ENCODE assay signal across 16 cellular contexts in the genomic region with DNA sequence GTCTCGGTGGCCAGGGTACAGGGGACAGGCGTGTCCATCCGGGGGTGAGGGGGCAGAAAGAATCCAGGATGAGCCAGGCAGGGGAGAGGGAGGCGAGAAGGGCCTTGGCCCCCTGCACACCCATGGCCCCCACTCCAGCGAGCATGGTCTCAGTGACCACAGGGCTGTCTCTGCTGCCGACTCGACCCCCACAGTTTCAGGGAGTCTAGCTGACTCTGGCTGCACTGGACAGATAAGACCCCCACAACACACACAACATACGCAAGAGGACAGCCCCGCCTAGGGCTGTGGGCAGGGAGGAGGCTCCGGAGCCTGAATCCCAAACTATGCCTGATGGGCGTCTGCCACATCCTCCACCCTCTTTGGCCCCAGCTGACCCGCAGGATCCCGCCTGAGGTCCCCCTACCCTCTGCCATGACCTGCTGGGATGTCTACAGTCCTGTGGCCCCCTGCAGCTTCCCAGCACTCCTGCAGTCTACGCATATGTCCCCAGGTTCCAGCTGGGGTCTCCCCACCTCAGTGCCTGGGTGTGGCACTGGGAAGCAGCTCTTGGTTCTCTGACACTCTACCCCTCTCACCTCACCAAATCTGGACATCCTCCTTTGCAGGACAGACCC.
"Had no signal": no experiment of that assay in that cellular context is flagged by ENCODE, and none has a peak within 500 bp of the region (broad histone marks: within the 10 kb centered on the region; RNA-seq: fewer than 3 reads in every experiment).

No MANE protein-coding gene starts in this region.

- H3K9me3 ChIP-seq: gastrocnemius medialis, left lung, neutrophil, sigmoid colon, testis, transverse colon had no signal

- H3K4me3 ChIP-seq: gastrocnemius medialis, left lung, sigmoid colon, skin epidermis, testis, transverse colon had no signal

- H3K27ac Mint-ChIP-seq: naive B cell; nephron; stimulated activated naive B cell treated with anti-CD40 and anti-IgM and Interleukin-4, amounts not matched to agents 10 μg/mL and 1 μg/mL and 100 μg/mL, for 72 hours had no signal

- ATAC-seq: gastrocnemius medialis; stimulated activated naive B cell treated with anti-CD40 and anti-IgM and Interleukin-4, amounts not matched to agents 10 μg/mL and 1 μg/mL and 100 μg/mL, for 72 hours had no signal

- H3K4me3 Mint-ChIP-seq: naive B cell; nephron; stimulated activated naive B cell treated with anti-CD40 and anti-IgM and Interleukin-4, amounts not matched to agents 10 μg/mL and 1 μg/mL and 100 μg/mL, for 72 hours; stimulated activated naive CD8-positive, alpha-beta T cell treated with anti-CD3 and anti-CD28 coated beads, Interleukin-15, amount 100 ng/mL, for 72 hours had no signal

- H3K36me3 ChIP-seq: left lung, neutrophil, transverse colon had no signal

- DNase-seq: effector memory CD4-positive, alpha-beta T cell; gastrocnemius medialis; islet precursor cell; mesendoderm; naive B cell; sigmoid colon; stimulated activated CD4-positive, alpha-beta T cell treated with anti-CD3 and anti-CD28 coated beads, Interleukin-2, amount 100 ng/mL, for 24 hours; stimulated activated CD4-positive, alpha-beta T cell treated with anti-CD3 and anti-CD28 coated beads, Interleukin-4, amount 100 ng/mL, for 4 hours; stimulated activated naive B cell treated with anti-CD40 and anti-IgM and Interleukin-4, amounts not matched to agents 10 μg/mL and 1 μg/mL and 100 μg/mL, for 72 hours; stimulated activated naive CD8-positive, alpha-beta T cell treated with anti-CD3 and anti-CD28 coated beads, Interleukin-15, amount 100 ng/mL, for 72 hours; testis; transverse colon had no signal

- H3K27me3 ChIP-seq: gastrocnemius medialis, left lung, neutrophil, sigmoid colon, testis, transverse colon had no signal

- H3K9me3 Mint-ChIP-seq: naive B cell; nephron; stimulated activated naive B cell treated with anti-CD40 and anti-IgM and Interleukin-4, amounts not matched to agents 10 μg/mL and 1 μg/mL and 100 μg/mL, for 72 hours; stimulated activated naive CD8-positive, alpha-beta T cell treated with anti-CD3 and anti-CD28 coated beads, Interleukin-15, amount 100 ng/mL, for 72 hours had no signal

- H3K27me3 Mint-ChIP-seq: naive B cell; stimulated activated naive CD8-positive, alpha-beta T cell treated with anti-CD3 and anti-CD28 coated beads, Interleukin-15, amount 100 ng/mL, for 72 hours had no signal

- H3K36me3 Mint-ChIP-seq: naive B cell; stimulated activated naive B cell treated with anti-CD40 and anti-IgM and Interleukin-4, amounts not matched to agents 10 μg/mL and 1 μg/mL and 100 μg/mL, for 72 hours had no signal

- H3K4me1 Mint-ChIP-seq: stimulated activated naive B cell treated with anti-CD40 and anti-IgM and Interleukin-4, amounts not matched to agents 10 μg/mL and 1 μg/mL and 100 μg/mL, for 72 hours; stimulated activated naive CD8-positive, alpha-beta T cell treated with anti-CD3 and anti-CD28 coated beads, Interleukin-15, amount 100 ng/mL, for 72 hours had no signal

- H3K4me1 ChIP-seq: left lung, testis, transverse colon had no signal

- H3K27ac ChIP-seq: gastrocnemius medialis, left lung, neutrophil, sigmoid colon, skin epidermis, testis, transverse colon had no signal
